ENCODE assay signal across 14 cellular contexts in the genomic region with DNA sequence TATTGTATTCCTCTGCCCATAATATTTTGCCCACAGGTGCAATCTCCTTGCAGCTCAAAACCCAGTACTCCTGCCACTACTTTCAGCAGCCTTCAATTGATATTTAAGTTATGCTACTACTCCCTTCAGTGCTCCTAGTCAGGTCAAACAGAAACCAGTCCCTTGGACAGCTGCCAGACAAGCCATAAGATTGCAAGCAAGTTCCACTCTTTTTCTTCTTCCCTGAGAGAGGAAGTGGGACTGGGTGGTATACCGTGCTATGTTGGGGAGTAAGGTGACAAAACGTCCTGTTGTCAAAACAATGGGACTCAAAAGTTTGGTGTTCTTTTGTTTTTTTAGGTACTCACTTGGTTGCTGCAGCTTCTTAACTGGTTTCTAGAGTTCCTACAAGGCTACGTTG.
DNase-seq lines count a peak whose midpoint lies in the region; ATAC-seq and TF ChIP-seq lines count a peak whose summit lies in the region.
"Had no signal": no experiment of that assay in that cellular context is flagged by ENCODE, and none has a peak within 500 bp of the region (broad histone marks: within the 10 kb centered on the region; RNA-seq: fewer than 3 reads in every experiment).

No MANE protein-coding gene starts in this region.

- DNase-seq in ACHN (peak; percentile 17), HL-60 (ENCODE audit: low read depth in 1 of 2, low spot score in 1 of 2) (peak; percentile 63 to 93), left colon (peak; percentile 52 to 69), NK-92 (lab: John Stamatoyannopoulos, UW; ENCODE audit: unreplicated experiment) (no peak), OCI-M2 (lab: John Stamatoyannopoulos, UW; ENCODE audit: unreplicated experiment) (no peak), NCI-H2171 (lab: John Stamatoyannopoulos, UW) (no peak)
- DNase-seq: dermis blood vessel endothelial cell; H7; NCI-H2107; stimulated activated CD4-positive, alpha-beta T cell treated with anti-CD3 and anti-CD28 coated beads, Interleukin-15, amount 100 ng/mL, for 24 hours; stimulated activated CD8-positive, alpha-beta memory T cell treated with anti-CD3 and anti-CD28 coated beads, Interleukin-4, amount 100 ng/mL, for 48 hours had no signal

- H3K27ac ChIP-seq in HL-60 (replicated peaks) (peak overlapping the region; percentile 51), SU-DHL-6 (ENCODE audit: low read depth, low read length) (no peak overlapping the region)
- H3K27ac ChIP-seq: Peyer's patch had no signal

- intact Hi-C loops in left colon (cut with DNase I, micrococcal nuclease), result no loop called here

- no peaks in the 10 kb centered on the region for H3K9me3 ChIP-seq in SU-DHL-6 (ENCODE audit: insufficient read depth, low read length)
- H3K9me3 ChIP-seq: Peyer's patch had no signal

- TF ChIP-seq CTCF in HL-60 (IDR thresholded peaks at IDR 0.05; ENCODE audit: insufficient read depth, low read length) (no peak), SU-DHL-6 (IDR thresholded peaks at IDR 0.05; ENCODE audit: insufficient read depth, low read length, poor library complexity, severe bottlenecking) (no peak)

- ATAC-seq in left colon (peak; percentile 40), HG03135 (IDR thresholded peaks at IDR 0.05; ENCODE audit: unreplicated experiment) (no peak)

- no peaks in the 10 kb centered on the region for H3K9me2 ChIP-seq in SU-DHL-6 (replicated peaks; ENCODE audit: insufficient read depth, low read length)

- H4K20me1 ChIP-seq in SU-DHL-6 (ENCODE audit: low read depth, low read length), result no peaks in the 10 kb centered on the region

- H3K9ac ChIP-seq in SU-DHL-6 (ENCODE audit: low read length), result no peak overlapping the region

- no peak overlapping the region for H3K4me2 ChIP-seq in SU-DHL-6 (ENCODE audit: low read depth, low read length, poor library complexity, severe bottlenecking)

- no peaks in the 10 kb centered on the region for H3K79me2 ChIP-seq in SU-DHL-6 (ENCODE audit: insufficient read depth, low read length)

- H3K4me3 ChIP-seq in HL-60 (replicated peaks; ENCODE audit: insufficient read depth, low read length) (no peak overlapping the region), SU-DHL-6 (ENCODE audit: insufficient read depth, low read length, poor library complexity, severe bottlenecking) (no peak overlapping the region)
- H3K4me3 ChIP-seq: Peyer's patch had no signal

- no peaks in the 10 kb centered on the region for H3K36me3 ChIP-seq in SU-DHL-6 (ENCODE audit: low read length)
- H3K36me3 ChIP-seq: Peyer's patch had no signal

- H2AFZ ChIP-seq in SU-DHL-6 (ENCODE audit: low read depth, low read length, severe bottlenecking), result peak overlapping the region; percentile 17

- no peaks in the 10 kb centered on the region for H3F3A ChIP-seq in SU-DHL-6 (ENCODE audit: insufficient read depth)

- in situ Hi-C loops in ACHN (cut with HindIII; ENCODE audit: low pct_ligation_motif_present, low pct_unique_long_range_greater_than_20kb, low sequenced_read_pairs), result no loop called here

- H3K27me3 ChIP-seq in HL-60 (ENCODE audit: insufficient read depth, poor library complexity, severe bottlenecking), result no peaks in the 10 kb centered on the region
- H3K27me3 ChIP-seq in SU-DHL-6 (ENCODE audit: low read length), result no peaks in the 10 kb centered on the region
- H3K27me3 ChIP-seq: Peyer's patch had no signal

Comparison
In these comparisons a context has a peak if more than half of its experiments do, and no peak if none do; other contexts are left out.
1. DNase-seq: peak in ACHN (single experiment), HL-60 (2 of 2) and left colon (2 of 2); none in NK-92 (single experiment), OCI-M2 (single experiment) and NCI-H2171 (single experiment).